ENCODE assay signal across 18 cellular contexts in the genomic region with DNA sequence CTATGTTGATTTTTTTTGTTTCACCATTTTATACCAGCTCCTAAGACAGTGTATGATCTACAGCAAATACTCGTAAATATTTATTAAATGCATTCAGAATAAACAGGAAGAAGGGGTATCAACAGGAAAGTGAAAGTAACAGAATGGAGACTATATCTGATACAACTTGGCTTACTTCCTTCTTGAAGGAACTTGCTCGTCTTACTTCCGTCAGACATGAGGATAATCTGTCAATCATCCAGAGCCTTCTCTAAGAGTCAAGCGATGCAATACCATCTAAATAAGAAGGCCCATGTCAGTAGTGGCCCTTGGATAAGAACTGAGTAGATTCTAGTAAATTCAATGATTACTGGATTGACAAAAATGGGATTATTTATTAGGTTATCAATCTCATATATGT.
DNase-seq lines count a peak whose midpoint lies in the region; ATAC-seq, FAIRE-seq and TF ChIP-seq lines count a peak whose summit lies in the region.
"Had no signal": no experiment of that assay in that cellular context is flagged by ENCODE, and none has a peak within 500 bp of the region (broad histone marks: within the 10 kb centered on the region; RNA-seq: fewer than 3 reads in every experiment).

No MANE protein-coding gene starts in this region.

- WGBS in psoas muscle, 3 donors: 44 to 63% (median 47%) methylated on average over 4 of the region's 4 CpGs

- peaks cover 44% of the 10 kb centered on the region for H3K79me2 ChIP-seq in astrocyte (ENCODE audit: insufficient read depth, low read length)

- H3K4me2 ChIP-seq in astrocyte (ENCODE audit: low read length): no peak overlapping the region

- H3K27me3 Mint-ChIP-seq in activated CD8-positive, alpha-beta memory T cell treated with anti-CD3 and anti-CD28 coated beads, Interleukin-2, amount 10 ng/mL, durations not matched to agents 7 days and 5 days: no peaks in the 10 kb centered on the region
- H3K27me3 Mint-ChIP-seq in astrocyte (ENCODE audit: low read depth, unreplicated experiment): no peaks in the 10 kb centered on the region
- H3K27me3 Mint-ChIP-seq: dendritic cell treated with granulocyte-macrophage colony-stimulating factor and Interleukin-4, amounts not matched to agents 40 ng/mL and 50 ng/mL, for 4 days had no signal

- H3K4me1 Mint-ChIP-seq in activated CD8-positive, alpha-beta memory T cell treated with anti-CD3 and anti-CD28 coated beads, Interleukin-2, amount 10 ng/mL, durations not matched to agents 7 days and 5 days: peaks cover 56% of the 10 kb centered on the region
- peaks cover 46% of the 10 kb centered on the region for H3K4me1 Mint-ChIP-seq in astrocyte (ENCODE audit: low read depth, unreplicated experiment)

- H4K20me1 ChIP-seq in astrocyte (ENCODE audit: insufficient read depth, low read length): peaks cover 29% of the 10 kb centered on the region

- no peaks in the 10 kb centered on the region for H3K9me3 ChIP-seq in astrocyte (ENCODE audit: insufficient read depth, low read depth, low read length)
- H3K9me3 ChIP-seq in psoas muscle: no peaks in the 10 kb centered on the region

- peaks cover 11% of the 10 kb centered on the region for H3K4me1 ChIP-seq in astrocyte (ENCODE audit: insufficient read depth, low read length)
- peaks cover 46% of the 10 kb centered on the region for H3K4me1 ChIP-seq in psoas muscle

- H3K9me3 Mint-ChIP-seq in activated CD8-positive, alpha-beta memory T cell treated with anti-CD3 and anti-CD28 coated beads, Interleukin-2, amount 10 ng/mL, durations not matched to agents 7 days and 5 days (ENCODE audit: low read depth): peaks cover 9% of the 10 kb centered on the region
- H3K9me3 Mint-ChIP-seq in astrocyte (ENCODE audit: unreplicated experiment): no peaks in the 10 kb centered on the region

- CTCF ChIA-PET in activated CD8-positive, alpha-beta memory T cell treated with anti-CD3 and anti-CD28 coated beads, Interleukin-2, amount 10 ng/mL, durations not matched to agents 7 days and 5 days (lab: Charles Lee): interaction anchor here (0.6 to 1.5 kb wide), 3 partner anchors 11 to 130 kb away, joined by 3 to 4 read pairs (median 4); no protein-coding TSS in a partner anchor

- no peak overlapping the region for H3K9ac ChIP-seq in astrocyte (ENCODE audit: low read length)

- peak overlapping the region; percentile 61 for H3K27ac Mint-ChIP-seq in activated CD8-positive, alpha-beta memory T cell treated with anti-CD3 and anti-CD28 coated beads, Interleukin-2, amount 10 ng/mL, durations not matched to agents 7 days and 5 days
- H3K27ac Mint-ChIP-seq in astrocyte (ENCODE audit: unreplicated experiment): peak overlapping the region; percentile 3
- H3K27ac Mint-ChIP-seq: dendritic cell treated with granulocyte-macrophage colony-stimulating factor and Interleukin-4, amounts not matched to agents 40 ng/mL and 50 ng/mL, for 4 days had no signal

- no peak overlapping the region for H2AFZ ChIP-seq in astrocyte (ENCODE audit: low read depth, low read length)

- intact Hi-C loops in psoas muscle (cut with DNase I): loop anchor here in 1 of 2 donors (10.0 kb wide), 1 partner anchor 123 kb away; no protein-coding TSS in a partner anchor

- H3K4me3 Mint-ChIP-seq in activated CD8-positive, alpha-beta memory T cell treated with anti-CD3 and anti-CD28 coated beads, Interleukin-2, amount 10 ng/mL, durations not matched to agents 7 days and 5 days: peak overlapping the region; percentile 23
- H3K4me3 Mint-ChIP-seq in astrocyte (ENCODE audit: unreplicated experiment): no peak overlapping the region
- H3K4me3 Mint-ChIP-seq: dendritic cell treated with granulocyte-macrophage colony-stimulating factor and Interleukin-4, amounts not matched to agents 40 ng/mL and 50 ng/mL, for 4 days had no signal

- DNase-seq in activated CD8-positive, alpha-beta memory T cell treated with anti-CD3 and anti-CD28 coated beads, Interleukin-2, amount 10 ng/mL, durations not matched to agents 7 days and 5 days: no peak
- no peak for DNase-seq in activated CD8-positive, alpha-beta memory T cell treated with anti-CD3 and anti-CD28 coated beads, Interleukin-2, amount 50 U/mL, for 48 hours
- peak; percentile 79 for DNase-seq in OCI-M1 (lab: John Stamatoyannopoulos, UW)
- DNase-seq in astrocyte (ENCODE audit: low read depth): no peak
- no peak for DNase-seq in psoas muscle
- DNase-seq: ACHN, aorta, H7, NCI-H2029 treated with DMSO at 0.1 percent for 48 hours, NCI-H526, T-helper 9 cell had no signal

- TF ChIP-seq CTCF in astrocyte (IDR thresholded peaks at IDR 0.05; ENCODE audit: insufficient read depth, low read depth, low read length) (no peak), psoas muscle (IDR thresholded peaks at IDR 0.05) (no peak)

- H3K36me3 ChIP-seq in astrocyte (ENCODE audit: insufficient read depth, low read length) (peaks cover 4% of the 10 kb centered on the region), psoas muscle (ENCODE audit: insufficient read depth in 1 of 2, low read depth in 1 of 2) (no peaks in the 10 kb centered on the region)
- H3K36me3 ChIP-seq: neutrophil had no signal

- H3K27me3 ChIP-seq in astrocyte (ENCODE audit: insufficient read depth, low read length) (no peaks in the 10 kb centered on the region), psoas muscle (ENCODE audit: insufficient read depth in 3 of 3, low read length in 2 of 3) (no peaks in the 10 kb centered on the region)
- H3K27me3 ChIP-seq: neutrophil had no signal

- FAIRE-seq in astrocyte (lab: Jason Lieb, UNC): no peak
- FAIRE-seq: RCC 7860 had no signal

- H3K4me3 ChIP-seq in astrocyte (ENCODE audit: insufficient read depth, low read depth, low read length) (no peak overlapping the region), psoas muscle (no peak overlapping the region)
- H3K4me3 ChIP-seq: lung had no signal

- H3K36me3 Mint-ChIP-seq in activated CD8-positive, alpha-beta memory T cell treated with anti-CD3 and anti-CD28 coated beads, Interleukin-2, amount 10 ng/mL, durations not matched to agents 7 days and 5 days: peaks cover 50% of the 10 kb centered on the region
- peaks cover 14% of the 10 kb centered on the region for H3K36me3 Mint-ChIP-seq in astrocyte (ENCODE audit: low read depth, unreplicated experiment)

- ATAC-seq in activated CD8-positive, alpha-beta memory T cell treated with anti-CD3 and anti-CD28 coated beads, Interleukin-2, amount 10 ng/mL, durations not matched to agents 7 days and 5 days: peak; percentile 60
- ATAC-seq in psoas muscle (peak in 3 of 4 donors; percentile 47 to 57 (median 50)), GM21825 (IDR thresholded peaks at IDR 0.05; ENCODE audit: unreplicated experiment) (no peak), HG02571 (IDR thresholded peaks at IDR 0.05; ENCODE audit: unreplicated experiment) (no peak), HG03460 (IDR thresholded peaks at IDR 0.05; ENCODE audit: unreplicated experiment) (no peak)

- no peak overlapping the region for H3K27ac ChIP-seq in astrocyte (ENCODE audit: low read depth, low read length)
- no peak overlapping the region for H3K27ac ChIP-seq in psoas muscle
- H3K27ac ChIP-seq: neutrophil had no signal

Comparison
In these comparisons a context has a peak if more than half of its experiments do, and no peak if none do; other contexts are left out.
1. ATAC-seq: peak in activated CD8-positive, alpha-beta memory T cell treated with anti-CD3 and anti-CD28 coated beads, Interleukin-2, amount 10 ng/mL, durations not matched to agents 7 days and 5 days (single experiment) and psoas muscle (3 of 4); none in GM21825 (single experiment), HG02571 (single experiment) and HG03460 (single experiment).